8 cellular contexts compared by ENCODE assay signal in the genomic region with DNA sequence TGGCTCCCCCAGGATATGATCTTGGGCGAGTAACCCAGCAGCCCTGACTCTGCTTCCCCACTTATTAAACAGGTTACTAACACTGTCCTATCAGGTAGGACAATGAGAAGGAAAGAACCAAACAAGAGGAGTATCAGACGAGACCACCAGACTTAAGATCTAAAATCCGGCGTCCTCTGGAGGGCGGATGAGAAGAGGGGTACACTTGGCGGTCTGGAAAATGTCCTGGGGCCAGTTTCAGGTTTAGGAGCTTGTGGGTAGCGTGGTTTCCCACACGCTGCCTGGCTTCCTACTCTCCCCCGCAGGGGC. TPM values are rescaled to one million over a fixed set of nuclear protein-coding genes. Genes with fewer than 3 reads are reported as not detected.
DNase-seq lines count a peak whose midpoint lies in the region; ATAC-seq and TF ChIP-seq lines count a peak whose summit lies in the region.

No MANE protein-coding gene starts in this region.

- H3F3A ChIP-seq in neural progenitor cell (ENCODE audit: low read depth) = peaks cover 10% of the 10 kb centered on the region

- peak overlapping the region; percentile 92 for H3K4me3 ChIP-seq in CD8-positive, alpha-beta T cell (ENCODE audit: low read depth, low read length)
- H3K4me3 ChIP-seq in LNCaP clone FGC (ENCODE audit: low read depth, low read length) (peak overlapping the region; percentile 61), dorsolateral prefrontal cortex (peak overlapping the region; percentile 66 to 99 (median 89)), neural progenitor cell (peak overlapping the region; percentile 58)

- no peaks in the 10 kb centered on the region for H4K20me1 ChIP-seq in neural progenitor cell (ENCODE audit: low read depth)

- H3K36me3 ChIP-seq in CD8-positive, alpha-beta T cell (ENCODE audit: insufficient read depth, low read length) = peaks cover 23% of the 10 kb centered on the region
- H3K36me3 ChIP-seq in neural progenitor cell = peaks cover 44% of the 10 kb centered on the region

- no peak for ATAC-seq in CD8-positive, alpha-beta T cell
- ATAC-seq in GM18867 (IDR thresholded peaks at IDR 0.05; ENCODE audit: unreplicated experiment) = no peak

- intact Hi-C loops in CD8-positive, alpha-beta T cell (cut with DNase I, micrococcal nuclease) = loop anchor here (1.0 to 10.0 kb wide), 14 partner anchors 42 to 1351 kb away; partner anchors contain the start of genes BMS1 (in 2 of the 2), CSGALNACT2 (in 2 of the 2), ZNF239 (in 2 of the 2) and ZNF33B (in 2 of the 2)
- intact Hi-C loops in dorsolateral prefrontal cortex (cut with DNase I) = loop anchor here (2.0 to 5.0 kb wide), 4 partner anchors 41 to 1096 kb away; partner anchors contain the start of genes ZNF239 (in 2 of the 2) and ZNF485 (in 2 of the 2)

- peaks cover 45% of the 10 kb centered on the region for H3K36me3 Mint-ChIP-seq in CD8-positive, alpha-beta T cell
- peaks cover 48% of the 10 kb centered on the region for H3K36me3 Mint-ChIP-seq in neural progenitor cell

- POLR2A ChIA-PET in CD8-positive, alpha-beta T cell (lab: Charles Lee) = interaction anchor here (1.2 to 3.1 kb wide), 3 partner anchors 42 to 865 kb away, joined by 3 to 18 read pairs (median 6); partner anchors contain the start of genes BMS1, ZNF239 and ZNF485

- peaks cover 14% of the 10 kb centered on the region for H3K4me1 ChIP-seq in CD8-positive, alpha-beta T cell (ENCODE audit: insufficient read depth, low read length)
- no peaks in the 10 kb centered on the region for H3K4me1 ChIP-seq in neural progenitor cell

- H3K4me3 Mint-ChIP-seq in CD8-positive, alpha-beta T cell = peak overlapping the region; percentile 97
- peak overlapping the region; percentile 87 for H3K4me3 Mint-ChIP-seq in neural progenitor cell

- peak overlapping the region; percentile 75 for H2AFZ ChIP-seq in neural progenitor cell (replicated peaks)

- no peaks in the 10 kb centered on the region for H3K27me3 Mint-ChIP-seq in CD8-positive, alpha-beta T cell (ENCODE audit: low read depth)
- peaks cover 3% of the 10 kb centered on the region for H3K27me3 Mint-ChIP-seq in neural progenitor cell (ENCODE audit: insufficient read depth, low read depth)

- peak overlapping the region; percentile 92 for H3K27ac Mint-ChIP-seq in CD8-positive, alpha-beta T cell
- H3K27ac Mint-ChIP-seq in neural progenitor cell = peak overlapping the region; percentile 89

- peak overlapping the region; percentile 77 for H3K4me2 ChIP-seq in neural progenitor cell

- no peak for DNase-seq in CD8-positive, alpha-beta T cell
- DNase-seq in LNCaP clone FGC (ENCODE audit: low read depth) (no peak), dorsolateral prefrontal cortex (no peak), neural progenitor cell (ENCODE audit: low spot score) (no peak), UCSD-AML1 (lab: John Stamatoyannopoulos, UW; ENCODE audit: unreplicated experiment) (no peak), NCI-H2107 treated with DMSO at 0.1 percent for 48 hours (lab: John Stamatoyannopoulos, UW; ENCODE audit: unreplicated experiment) (no peak), T1000 (lab: John Stamatoyannopoulos, UW) (no peak)

- H3K9me3 ChIP-seq in CD8-positive, alpha-beta T cell (ENCODE audit: low read length) = peaks cover 37% of the 10 kb centered on the region
- H3K9me3 ChIP-seq in neural progenitor cell (ENCODE audit: low read depth) = peaks cover 42% of the 10 kb centered on the region

- no peaks in the 10 kb centered on the region for H3K27me3 ChIP-seq in CD8-positive, alpha-beta T cell (ENCODE audit: insufficient read depth, low read length)
- H3K27me3 ChIP-seq in dorsolateral prefrontal cortex = no peaks in the 10 kb centered on the region
- peaks cover 18% of the 10 kb centered on the region for H3K27me3 ChIP-seq in neural progenitor cell

- no peak overlapping the region for H3K9ac ChIP-seq in neural progenitor cell

- CTCF ChIA-PET in CD8-positive, alpha-beta T cell (lab: Charles Lee) = interaction anchor here (1.0 to 1.7 kb wide), 4 partner anchors 15 to 42 kb away, joined by 3 to 4 read pairs (median 4); partner anchors contain the start of gene ZNF485

- TF ChIP-seq CTCF in CD8-positive, alpha-beta T cell (IDR thresholded peaks at IDR 0.05) = no peak
- TF ChIP-seq CTCF in LNCaP clone FGC (IDR thresholded peaks at IDR 0.05; ENCODE audit: control insufficient read depth, extremely low read depth, insufficient read depth) (no peak), dorsolateral prefrontal cortex (IDR thresholded peaks at IDR 0.05 in 54 of 56, conservative IDR thresholded peaks at IDR 0.05 in 2 of 56; ENCODE audit: low read depth in 1 of 56, partially characterized antibody in 56 of 56) (no peak), neural progenitor cell (IDR thresholded peaks at IDR 0.05) (no peak)

- H3K27ac ChIP-seq in CD8-positive, alpha-beta T cell (ENCODE audit: low read depth, low read length) = peak overlapping the region; percentile 80
- H3K27ac ChIP-seq in dorsolateral prefrontal cortex (peak overlapping the region in 57 of 59 donors; percentile 56 to 97 (median 89)), neural progenitor cell (no peak overlapping the region)

- peaks cover 27% of the 10 kb centered on the region for H3K9me3 Mint-ChIP-seq in CD8-positive, alpha-beta T cell
- H3K9me3 Mint-ChIP-seq in neural progenitor cell = peaks cover 48% of the 10 kb centered on the region

- peaks cover 23% of the 10 kb centered on the region for H3K4me1 Mint-ChIP-seq in CD8-positive, alpha-beta T cell (ENCODE audit: low read depth)
- H3K4me1 Mint-ChIP-seq in neural progenitor cell = peaks cover 10% of the 10 kb centered on the region

- H3K79me2 ChIP-seq in neural progenitor cell (ENCODE audit: low read depth) = no peaks in the 10 kb centered on the region

RNA-seq across cellular contexts. Expression of gene ZNF32, which starts 0.6 kb away (rescaled TPM):
- 10 to 100 TPM; 17.4 to 18.9 TPM for total RNA-seq in CD8-positive, alpha-beta T cell
- 10 to 100 TPM; 30.7 to 64.7 (median 43.9) TPM for total RNA-seq in dorsolateral prefrontal cortex
- total RNA-seq in neural progenitor cell (ENCODE audit: low replicate concordance) = 40.8 and 50.7 TPM in 2 replicates

RNA-seq across cellular contexts. Expression of gene ZNF485, which starts 41.8 kb away (rescaled TPM):
- total RNA-seq in CD8-positive, alpha-beta T cell = 1 to 10 TPM in 1 of 2 experiments, under 1 TPM in 1; 0.92 to 1.2 TPM
- total RNA-seq in dorsolateral prefrontal cortex (1 to 10 TPM; 2.6 to 9.9 (median 5.5) TPM), neural progenitor cell (ENCODE audit: low replicate concordance) (4.7 and 5.4 TPM in 2 replicates)
